ENCODE assay signal across 15 cellular contexts in genomic region chr18:59501876-59502221, GRCh38.
A peak's percentile ranks its signal among the peaks of the same experiment; 100 is the strongest.
DNase-seq lines count a peak whose midpoint lies in the region; ATAC-seq and TF ChIP-seq lines count a peak whose summit lies in the region.
"Had no signal": no experiment of that assay in that cellular context is flagged by ENCODE, and none has a peak within 500 bp of the region (broad histone marks: within the 10 kb centered on the region; RNA-seq: fewer than 3 reads in every experiment).

No MANE protein-coding gene starts in this region.

- no peaks in the 10 kb centered on the region for H3K36me3 ChIP-seq in cardiac muscle cell
- H3K36me3 ChIP-seq in breast epithelium = no peaks in the 10 kb centered on the region
- no peaks in the 10 kb centered on the region for H3K36me3 ChIP-seq in mesenchymal stem cell (ENCODE audit: control insufficient read depth in 1 of 2, insufficient read depth in 2 of 2, low read depth in 1 of 2, low read length in 2 of 2)
- no peaks in the 10 kb centered on the region for H3K36me3 ChIP-seq in uterus
- H3K36me3 ChIP-seq: adrenal gland, HAP-1 had no signal

- no peak overlapping the region for H3K4ac ChIP-seq in mesenchymal stem cell (ENCODE audit: low read depth in 1 of 2, low read length in 2 of 2)

- DNase-seq in cardiac muscle cell (ENCODE audit: low read depth in 1 of 2, low spot score in 1 of 2) (no peak), Right ventricle myocardium superior (no peak), breast epithelium (ENCODE audit: low spot score in 2 of 2) (no peak), mesenchymal stem cell (no peak), uterus (peak; percentile 34 to 46)
- DNase-seq in activated T-cell treated with anti-CD3 and anti-CD28 coated beads, Interleukin-2, amount 50 U/mL, for 48 hours = no peak
- DNase-seq: activated T-cell treated with anti-CD3 and anti-CD28 coated beads, Interleukin-2, amount 50 U/mL, for 24 hours; adrenal gland; dorsolateral prefrontal cortex; MV-4-11; T-helper 17 cell had no signal

- H4K91ac ChIP-seq in mesenchymal stem cell (ENCODE audit: low read length) = no peak overlapping the region

- H3K14ac ChIP-seq in mesenchymal stem cell (ENCODE audit: low read length in 2 of 2) = peak overlapping the region in 1 of 2 experiments; percentile 6

- no peak overlapping the region for H2BK120ac ChIP-seq in mesenchymal stem cell (ENCODE audit: low read depth, low read length)

- H3K79me1 ChIP-seq in mesenchymal stem cell (replicated peaks; ENCODE audit: low read length, poor library complexity, severe bottlenecking) = no peaks in the 10 kb centered on the region

- H2BK15ac ChIP-seq in mesenchymal stem cell (ENCODE audit: low read depth, poor library complexity, severe bottlenecking) = no peak overlapping the region

- no peak for ATAC-seq in Right ventricle myocardium superior (ENCODE audit: poor library complexity)
- no peak for ATAC-seq in HG02938 (IDR thresholded peaks at IDR 0.05; ENCODE audit: unreplicated experiment)
- no peak for ATAC-seq in GM21390 (IDR thresholded peaks at IDR 0.05; ENCODE audit: unreplicated experiment)
- ATAC-seq: T-helper 17 cell had no signal

- no peak overlapping the region for H2BK12ac ChIP-seq in mesenchymal stem cell (ENCODE audit: low read length in 2 of 2)

- H3K27me3 ChIP-seq in cardiac muscle cell = no peaks in the 10 kb centered on the region
- no peaks in the 10 kb centered on the region for H3K27me3 ChIP-seq in breast epithelium
- H3K27me3 ChIP-seq in mesenchymal stem cell (ENCODE audit: control insufficient read depth in 1 of 2, insufficient read depth in 1 of 2, low read length in 2 of 2) = no peaks in the 10 kb centered on the region
- no peaks in the 10 kb centered on the region for H3K27me3 ChIP-seq in uterus
- H3K27me3 ChIP-seq: adrenal gland had no signal

- H2AK5ac ChIP-seq in mesenchymal stem cell (ENCODE audit: low read length, severe bottlenecking) = no peak overlapping the region

- H2BK5ac ChIP-seq in mesenchymal stem cell (ENCODE audit: low read depth, low read length, poor library complexity, severe bottlenecking) = no peak overlapping the region

- no peak overlapping the region for H3K23ac ChIP-seq in mesenchymal stem cell (ENCODE audit: low read length in 2 of 2)

- no peaks in the 10 kb centered on the region for H3K9me3 ChIP-seq in cardiac muscle cell (ENCODE audit: low read depth)
- H3K9me3 ChIP-seq in breast epithelium = no peaks in the 10 kb centered on the region
- no peaks in the 10 kb centered on the region for H3K9me3 ChIP-seq in mesenchymal stem cell (ENCODE audit: control insufficient read depth, low read length)
- no peaks in the 10 kb centered on the region for H3K9me3 ChIP-seq in uterus
- H3K9me3 ChIP-seq: adrenal gland, HAP-1 had no signal

- H3K4me3 ChIP-seq in cardiac muscle cell (no peak overlapping the region), breast epithelium (no peak overlapping the region), mesenchymal stem cell (ENCODE audit: insufficient read depth in 1 of 2, low read depth in 1 of 2, low read length in 2 of 2) (no peak overlapping the region), uterus (no peak overlapping the region)
- H3K4me3 ChIP-seq: adrenal gland, dorsolateral prefrontal cortex, HAP-1, skin epidermis had no signal

- 74% methylated on average over 5 of the region's 5 CpGs for WGBS in mesenchymal stem cell

- H4K8ac ChIP-seq in mesenchymal stem cell (ENCODE audit: low read length) = no peak overlapping the region

- TF ChIP-seq CTCF in cardiac muscle cell (IDR thresholded peaks at IDR 0.05; ENCODE audit: low read depth, low read length) = no peak
- TF ChIP-seq CTCF in breast epithelium (IDR thresholded peaks at IDR 0.05) = no peak
- no peak for TF ChIP-seq CTCF in uterus (IDR thresholded peaks at IDR 0.05)

- TF ChIP-seq POLR2A in breast epithelium (IDR thresholded peaks at IDR 0.05) (no peak), uterus (IDR thresholded peaks at IDR 0.05) (no peak)

- intact Hi-C loops in Right ventricle myocardium superior (cut with DNase I) = no loop called here
- intact Hi-C loops in breast epithelium (cut with DNase I; ENCODE audit: low total_unique reads) = no loop called here
- intact Hi-C loops in uterus (cut with DNase I; ENCODE audit: low total_unique reads) = no loop called here

- H2AFZ ChIP-seq in mesenchymal stem cell (ENCODE audit: low read depth, low read length) = no peak overlapping the region

- H3K4me2 ChIP-seq in mesenchymal stem cell (ENCODE audit: low read length, poor library complexity, severe bottlenecking) = no peak overlapping the region

- H3K27ac ChIP-seq in cardiac muscle cell (peak overlapping the region; percentile 8), breast epithelium (peak overlapping the region; percentile 30 to 76), mesenchymal stem cell (ENCODE audit: low read length, poor library complexity, severe bottlenecking) (no peak overlapping the region), uterus (peak overlapping the region; percentile 55 to 74)
- H3K27ac ChIP-seq: dorsolateral prefrontal cortex had no signal

- no peak overlapping the region for H3K18ac ChIP-seq in mesenchymal stem cell (ENCODE audit: low read depth in 1 of 2, low read length in 2 of 2)

- H3K4me1 ChIP-seq in cardiac muscle cell (ENCODE audit: low read depth) (peaks cover 19% of the 10 kb centered on the region), breast epithelium (no peaks in the 10 kb centered on the region), mesenchymal stem cell (ENCODE audit: control insufficient read depth, insufficient read depth, low read depth, low read length) (peaks cover 5% of the 10 kb centered on the region), uterus (peaks cover 0 to 4% of the 10 kb centered on the region in 2 donors)
- H3K4me1 ChIP-seq: HAP-1 had no signal

- H3K9ac ChIP-seq in mesenchymal stem cell (ENCODE audit: low read length) = peak overlapping the region; percentile 75

Comparison
In these comparisons a context has a peak if more than half of its experiments do, and no peak if none do; other contexts are left out.
1. DNase-seq: peak in uterus (2 of 2); none in cardiac muscle cell (0 of 2), Right ventricle myocardium superior (single experiment), breast epithelium (0 of 2), mesenchymal stem cell (single experiment) and activated T-cell treated with anti-CD3 and anti-CD28 coated beads, Interleukin-2, amount 50 U/mL, for 48 hours (0 of 2).